12 cellular contexts compared by ENCODE assay signal in genomic region chr3:102078864-102079808, GRCh38.
DNase-seq lines count a peak whose midpoint lies in the region; ATAC-seq and TF ChIP-seq lines count a peak whose summit lies in the region.
"Had no signal": no experiment of that assay in that cellular context is flagged by ENCODE, and none has a peak within 500 bp of the region (broad histone marks: within the 10 kb centered on the region; RNA-seq: fewer than 3 reads in every experiment).

No MANE protein-coding gene starts in this region.

- no peaks in the 10 kb centered on the region for H3K9me3 ChIP-seq in heart left ventricle
- H3K9me3 ChIP-seq in T-helper 17 cell (ENCODE audit: control insufficient read depth, low read length, poor library complexity, severe bottlenecking): no peaks in the 10 kb centered on the region
- H3K9me3 ChIP-seq in thyroid gland: no peaks in the 10 kb centered on the region
- H3K9me3 ChIP-seq: right lobe of liver had no signal

- ATAC-seq in left ventricle myocardium superior (peak; percentile 15), heart left ventricle (no peak), T-helper 17 cell (peak; percentile 33), HG03354 (IDR thresholded peaks at IDR 0.05; ENCODE audit: poor library complexity, severe bottlenecking, unreplicated experiment) (no peak), GM21381 (IDR thresholded peaks at IDR 0.05; ENCODE audit: unreplicated experiment) (no peak), HG03521 (IDR thresholded peaks at IDR 0.05; ENCODE audit: unreplicated experiment) (no peak)

- TF ChIP-seq POLR2A in heart left ventricle (IDR thresholded peaks at IDR 0.05): no peak
- no peak for TF ChIP-seq POLR2A in thyroid gland (IDR thresholded peaks at IDR 0.05)

- no peak for DNase-seq in left ventricle myocardium superior
- DNase-seq in heart left ventricle: no peak
- no peak for DNase-seq in T-helper 17 cell
- DNase-seq in fibroblast of the aortic adventitia (ENCODE audit: low read depth): peak; percentile 8
- DNase-seq in thyroid gland: peak; percentile 64 to 67
- DNase-seq: IMR-90; NCI-H748 treated with DMSO at 0.1 percent for 48 hours; right lobe of liver; stimulated activated naive CD4-positive, alpha-beta T cell treated with Interleukin-2 at 50 U/mL for 16 hours had no signal

- H3K36me3 Mint-ChIP-seq in T-helper 17 cell (ENCODE audit: low read depth): peaks cover 2% of the 10 kb centered on the region

- H3K4me1 Mint-ChIP-seq in T-helper 17 cell: peaks cover 6% of the 10 kb centered on the region

- H3K27me3 ChIP-seq in heart left ventricle: no peaks in the 10 kb centered on the region
- H3K27me3 ChIP-seq in thyroid gland: no peaks in the 10 kb centered on the region
- H3K27me3 ChIP-seq: right lobe of liver had no signal

- 60 to 72% (median 69%) methylated on average over 8 of the region's 8 CpGs for WGBS in heart left ventricle, 4 donors
- 26 to 32% methylated on average over 8 of the region's 8 CpGs for WGBS in thyroid gland, 2 donors

- H3K27ac ChIP-seq in heart left ventricle (peak overlapping the region in 1 of 12 donors; percentile 54), thyroid gland (peak overlapping the region; percentile 77 to 90 (median 82))
- H3K27ac ChIP-seq: right lobe of liver had no signal

- peak overlapping the region; percentile 62 for H3K27ac Mint-ChIP-seq in T-helper 17 cell

- intact Hi-C loops in left ventricle myocardium superior (cut with micrococcal nuclease): no loop called here
- intact Hi-C loops in heart left ventricle (cut with DNase I): no loop called here
- intact Hi-C loops in thyroid gland (cut with DNase I): no loop called here

- H3K36me3 ChIP-seq in heart left ventricle (no peaks in the 10 kb centered on the region), thyroid gland (no peaks in the 10 kb centered on the region)
- H3K36me3 ChIP-seq: right lobe of liver had no signal

- no peak overlapping the region for H3K4me3 ChIP-seq in heart left ventricle
- no peak overlapping the region for H3K4me3 ChIP-seq in fibroblast of the aortic adventitia (ENCODE audit: low read depth, low read length)
- H3K4me3 ChIP-seq in thyroid gland (replicated peaks in 1 of 3): no peak overlapping the region
- H3K4me3 ChIP-seq: right lobe of liver had no signal

- H3K4me1 ChIP-seq in heart left ventricle: peaks cover 0 to 22% (median 0%) of the 10 kb centered on the region in 12 donors
- peaks cover 20 to 33% of the 10 kb centered on the region in 2 donors for H3K4me1 ChIP-seq in thyroid gland
- H3K4me1 ChIP-seq: right lobe of liver had no signal

- TF ChIP-seq CTCF in heart left ventricle (IDR thresholded peaks at IDR 0.05) (no peak), fibroblast of the aortic adventitia (IDR thresholded peaks at IDR 0.05; ENCODE audit: insufficient read depth, low read length) (no peak), thyroid gland (IDR thresholded peaks at IDR 0.05) (no peak)

- H3K27me3 Mint-ChIP-seq in T-helper 17 cell: no peaks in the 10 kb centered on the region

- no peak overlapping the region for H3K4me3 Mint-ChIP-seq in T-helper 17 cell

Comparison
In these comparisons a context has a peak if more than half of its experiments do, and no peak if none do; other contexts are left out.
1. ATAC-seq: peak in left ventricle myocardium superior (single experiment) and T-helper 17 cell (single experiment); none in heart left ventricle (0 of 4), HG03354 (single experiment), GM21381 (single experiment) and HG03521 (single experiment).
2. DNase-seq: peak in fibroblast of the aortic adventitia (single experiment) and thyroid gland (2 of 2); none in left ventricle myocardium superior (single experiment), heart left ventricle (0 of 5) and T-helper 17 cell (0 of 3).